Comparison of ENCODE assay signal across 1 cellular context in the genomic region with DNA sequence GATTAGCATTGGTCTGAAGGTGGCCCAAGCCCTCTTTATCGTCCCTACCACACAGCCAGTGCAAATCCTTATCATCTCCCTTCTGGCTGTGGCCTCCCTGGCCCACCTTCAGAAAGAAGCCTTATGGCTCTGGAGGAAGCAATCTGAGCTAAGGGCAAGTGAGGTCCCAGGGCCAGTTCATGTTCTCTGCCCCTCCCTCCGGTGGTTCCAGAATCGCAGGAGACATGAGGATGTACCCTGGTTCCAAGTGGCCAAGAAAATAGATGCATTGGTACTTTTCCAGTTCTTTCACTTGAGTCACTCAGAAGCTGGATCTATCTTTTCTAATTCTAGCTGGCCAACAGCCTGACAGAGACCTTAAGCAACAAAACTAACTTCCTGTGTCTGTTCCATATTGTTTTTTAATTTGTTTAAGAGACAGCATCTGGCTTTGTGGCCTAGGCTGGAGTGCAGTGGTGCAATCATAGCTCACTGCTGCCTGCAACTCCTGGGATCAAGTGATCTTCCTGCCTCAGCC.
TF ChIP-seq lines count a peak whose summit lies in the region.

No MANE protein-coding gene starts in this region.

TF ChIP-seq in K562, 482 proteins besides CTCF, POLR2A, EP300 and RAD21 (continued from another document and continues in another):
- TF ChIP-seq UBTF (IDR thresholded peaks at IDR 0.05; ENCODE audit: borderline replicate concordance in 1 of 2, low read depth in 2 of 2, low read length in 2 of 2) (no peak), ZNF766 (CRISPR knock-in tag; conservative IDR thresholded peaks at IDR 0.05) (peak; percentile 96; the same call in 1 of the 2 replicates), XRCC4 (IDR thresholded peaks at IDR 0.05; ENCODE audit: extremely low read depth, insufficient read depth, insufficient read length) (no peak), BCOR (IDR thresholded peaks at IDR 0.05) (peak; percentile 60), FOXA3 (CRISPR knock-in tag; conservative IDR thresholded peaks at IDR 0.05 in 1 of 2, IDR thresholded peaks at IDR 0.05 in 1 of 2) (no peak), ZNF23 (CRISPR knock-in tag; IDR thresholded peaks at IDR 0.05) (no peak), AFF1 (IDR thresholded peaks at IDR 0.05; ENCODE audit: low read depth in 1 of 2, partially characterized antibody in 2 of 2) (peak in 1 of 2 experiments; percentile 42), HNRNPUL1 (IDR thresholded peaks at IDR 0.05; ENCODE audit: low read length) (no peak), ZSCAN32 (CRISPR knock-in tag; IDR thresholded peaks at IDR 0.05) (no peak), USF1 (CRISPR knock-in tag; IDR thresholded peaks at IDR 0.05) (no peak), PTTG1 (tag; IDR thresholded peaks at IDR 0.05; ENCODE audit: low read depth) (no peak), RBM15 (IDR thresholded peaks at IDR 0.05; ENCODE audit: insufficient read depth, low read length) (no peak), POU5F1 (IDR thresholded peaks at IDR 0.05; ENCODE audit: borderline replicate concordance, low read depth, low read length, partially characterized antibody) (no peak), ZNF395 (CRISPR knock-in tag; IDR thresholded peaks at IDR 0.05) (peak; percentile 91), ZNF121 (CRISPR knock-in tag; conservative IDR thresholded peaks at IDR 0.05) (no peak), THRA (IDR thresholded peaks at IDR 0.05) (peak; percentile 90), E2F4 (CRISPR knock-in tag; IDR thresholded peaks at IDR 0.05; ENCODE audit: low read depth) (no peak), MAZ (CRISPR knock-in tag; conservative IDR thresholded peaks at IDR 0.05 in 1 of 2, IDR thresholded peaks at IDR 0.05 in 1 of 2) (peak; percentile 51 to 74; a peak in 3 of 4 replicates), POLR2G (IDR thresholded peaks at IDR 0.05; ENCODE audit: low read depth, low read length) (no peak), NCOA4 (IDR thresholded peaks at IDR 0.05; ENCODE audit: partially characterized antibody) (no peak), BRD9 (IDR thresholded peaks at IDR 0.05; ENCODE audit: low read depth, partially characterized antibody) (no peak), MAFF (IDR thresholded peaks at IDR 0.05; ENCODE audit: low read length) (no peak)
- TF ChIP-seq, protein P1, sequence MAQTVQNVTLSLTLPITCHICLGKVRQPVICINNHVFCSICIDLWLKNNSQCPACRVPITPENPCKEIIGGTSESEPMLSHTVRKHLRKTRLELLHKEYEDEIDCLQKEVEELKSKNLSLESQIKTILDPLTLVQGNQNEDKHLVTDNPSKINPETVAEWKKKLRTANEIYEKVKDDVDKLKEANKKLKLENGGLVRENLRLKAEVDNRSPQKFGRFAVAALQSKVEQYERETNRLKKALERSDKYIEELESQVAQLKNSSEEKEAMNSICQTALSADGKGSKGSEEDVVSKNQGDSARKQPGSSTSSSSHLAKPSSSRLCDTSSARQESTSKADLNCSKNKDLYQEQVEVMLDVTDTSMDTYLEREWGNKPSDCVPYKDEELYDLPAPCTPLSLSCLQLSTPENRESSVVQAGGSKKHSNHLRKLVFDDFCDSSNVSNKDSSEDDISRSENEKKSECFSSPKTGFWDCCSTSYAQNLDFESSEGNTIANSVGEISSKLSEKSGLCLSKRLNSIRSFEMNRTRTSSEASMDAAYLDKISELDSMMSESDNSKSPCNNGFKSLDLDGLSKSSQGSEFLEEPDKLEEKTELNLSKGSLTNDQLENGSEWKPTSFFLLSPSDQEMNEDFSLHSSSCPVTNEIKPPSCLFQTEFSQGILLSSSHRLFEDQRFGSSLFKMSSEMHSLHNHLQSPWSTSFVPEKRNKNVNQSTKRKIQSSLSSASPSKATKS (CRISPR knock-in tag; IDR thresholded peaks at IDR 0.05): no peak
- TF ChIP-seq, protein P2, sequence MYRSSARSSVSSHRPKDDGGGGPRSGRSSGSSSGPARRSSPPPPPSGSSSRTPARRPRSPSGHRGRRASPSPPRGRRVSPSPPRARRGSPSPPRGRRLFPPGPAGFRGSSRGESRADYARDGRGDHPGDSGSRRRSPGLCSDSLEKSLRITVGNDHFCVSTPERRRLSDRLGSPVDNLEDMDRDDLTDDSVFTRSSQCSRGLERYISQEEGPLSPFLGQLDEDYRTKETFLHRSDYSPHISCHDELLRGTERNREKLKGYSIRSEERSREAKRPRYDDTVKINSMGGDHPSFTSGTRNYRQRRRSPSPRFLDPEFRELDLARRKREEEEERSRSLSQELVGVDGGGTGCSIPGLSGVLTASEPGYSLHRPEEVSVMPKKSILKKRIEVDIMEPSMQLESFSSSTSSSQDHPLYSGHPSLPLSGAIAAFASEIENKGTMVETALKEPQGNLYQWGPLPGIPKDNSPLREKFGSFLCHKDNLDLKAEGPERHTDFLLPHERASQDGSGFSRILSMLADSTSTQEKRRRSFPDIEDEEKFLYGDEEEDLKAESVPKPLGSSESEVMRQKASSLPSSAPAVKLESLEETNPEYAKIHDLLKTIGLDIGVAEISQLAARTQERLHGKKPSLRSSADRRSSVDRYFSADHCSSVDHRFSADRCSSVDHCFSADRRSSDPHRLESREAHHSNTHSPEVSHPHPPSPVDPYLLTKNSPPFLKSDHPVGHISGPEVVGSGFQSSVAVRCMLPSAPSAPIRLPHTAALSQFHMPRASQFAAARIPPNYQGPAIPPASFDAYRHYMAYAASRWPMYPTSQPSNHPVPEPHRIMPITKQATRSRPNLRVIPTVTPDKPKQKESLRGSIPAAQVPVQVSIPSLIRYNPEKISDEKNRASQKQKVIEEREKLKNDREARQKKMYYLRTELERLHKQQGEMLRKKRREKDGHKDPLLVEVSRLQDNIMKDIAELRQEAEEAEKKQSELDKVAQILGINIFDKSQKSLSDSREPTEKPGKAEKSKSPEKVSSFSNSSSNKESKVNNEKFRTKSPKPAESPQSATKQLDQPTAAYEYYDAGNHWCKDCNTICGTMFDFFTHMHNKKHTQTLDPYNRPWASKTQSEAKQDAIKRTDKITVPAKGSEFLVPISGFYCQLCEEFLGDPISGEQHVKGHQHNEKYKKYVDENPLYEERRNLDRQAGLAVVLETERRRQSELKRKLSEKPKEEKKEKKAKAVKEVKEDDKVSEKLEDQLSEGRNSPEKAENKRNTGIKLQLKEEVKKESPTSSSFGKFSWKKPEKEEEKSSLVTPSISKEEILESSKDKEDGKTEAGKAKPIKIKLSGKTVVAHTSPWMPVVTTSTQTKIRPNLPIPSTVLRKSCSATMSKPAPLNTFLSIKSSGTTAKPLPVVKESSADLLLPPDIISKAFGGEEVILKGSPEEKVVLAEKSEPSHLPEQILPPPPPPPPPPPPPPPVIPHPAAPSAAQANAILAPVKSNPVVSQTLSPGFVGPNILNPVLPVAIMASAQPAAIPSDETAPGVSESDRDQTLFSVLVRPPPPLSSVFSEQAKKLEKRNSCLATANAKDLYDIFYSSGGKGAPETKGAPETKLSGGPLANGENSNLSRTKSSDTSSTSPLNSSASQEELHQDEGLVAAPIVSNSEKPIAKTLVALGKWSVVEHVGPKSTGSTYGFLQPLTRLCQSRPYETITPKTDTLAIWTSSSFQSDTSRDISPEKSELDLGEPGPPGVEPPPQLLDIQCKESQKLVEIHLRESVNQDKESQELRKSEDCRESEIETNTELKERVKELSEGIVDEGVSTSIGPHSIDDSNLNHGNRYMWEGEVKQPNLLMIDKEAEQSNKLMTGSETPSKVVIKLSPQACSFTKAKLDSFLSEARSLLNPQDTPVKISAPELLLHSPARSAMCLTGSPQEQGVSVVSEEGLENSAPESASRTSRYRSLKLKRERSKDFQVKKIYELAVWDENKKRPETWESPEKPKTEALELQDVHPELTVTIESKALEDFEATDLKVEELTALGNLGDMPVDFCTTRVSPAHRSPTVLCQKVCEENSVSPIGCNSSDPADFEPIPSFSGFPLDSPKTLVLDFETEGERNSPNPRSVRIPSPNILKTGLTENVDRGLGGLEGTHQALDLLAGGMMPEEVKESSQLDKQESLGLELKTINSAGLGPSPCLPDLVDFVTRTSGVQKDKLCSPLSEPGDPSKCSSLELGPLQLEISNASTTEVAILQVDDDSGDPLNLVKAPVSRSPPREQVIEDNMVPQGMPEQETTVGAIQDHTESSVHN (IDR thresholded peaks at IDR 0.05; ENCODE audit: borderline replicate concordance in 1 of 2, low read depth in 1 of 2): no peak
- TF ChIP-seq, protein P3, sequence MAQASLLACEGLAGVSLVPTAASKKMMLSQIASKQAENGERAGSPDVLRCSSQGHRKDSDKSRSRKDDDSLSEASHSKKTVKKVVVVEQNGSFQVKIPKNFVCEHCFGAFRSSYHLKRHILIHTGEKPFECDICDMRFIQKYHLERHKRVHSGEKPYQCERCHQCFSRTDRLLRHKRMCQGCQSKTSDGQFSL (CRISPR knock-in tag; IDR thresholded peaks at IDR 0.05): no peak
- TF ChIP-seq, protein P3 (tag; IDR thresholded peaks at IDR 0.05): no peak
